In the genomic region with DNA sequence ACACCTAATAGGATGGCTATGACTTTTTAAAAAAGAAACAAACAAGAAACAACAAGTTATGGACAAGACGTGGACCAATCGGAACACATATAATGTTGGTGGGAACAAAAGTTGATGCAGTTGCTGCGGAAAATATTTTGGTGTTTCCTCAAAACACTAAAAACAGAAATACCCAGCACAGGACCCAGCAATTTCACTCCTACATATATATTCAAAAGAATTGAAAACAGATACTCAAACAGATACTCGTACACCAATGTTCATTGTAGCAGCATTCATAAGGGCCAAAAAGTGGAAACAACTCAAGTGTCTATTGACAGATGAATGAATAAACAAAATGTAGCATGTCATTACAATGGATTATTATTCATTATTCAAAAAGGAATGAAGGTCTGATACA, we compare ENCODE assay signal across 22 cellular contexts. TPM values are rescaled to one million over a fixed set of nuclear protein-coding genes. Genes with fewer than 3 reads are reported as not detected.
DNase-seq lines count a peak whose midpoint lies in the region; ATAC-seq and TF ChIP-seq lines count a peak whose summit lies in the region.
"Had no signal": no experiment of that assay in that cellular context is flagged by ENCODE, and none has a peak within 500 bp of the region (broad histone marks: within the 10 kb centered on the region; RNA-seq: fewer than 3 reads in every experiment).

No MANE protein-coding gene starts in this region.

- 84 to 94% (median 91%) methylated on average over 4 of the region's 4 CpGs for WGBS in heart left ventricle, 4 donors

- DNase-seq in GM12865 (ENCODE audit: low read depth) = peak; percentile 42
- DNase-seq in NCI-H1417 treated with DMSO at 0.1 percent for 48 hours (lab: John Stamatoyannopoulos, UW) = no peak
- DNase-seq in NCI-H524 treated with DMSO at 0.1 percent for 48 hours (lab: John Stamatoyannopoulos, UW) = no peak
- DNase-seq in heart left ventricle = no peak
- DNase-seq in activated naive CD4-positive, alpha-beta T cell treated with anti-CD3 and anti-CD28 coated beads, Interleukin-2, amount 50 U/mL, for 16 hours = no peak
- DNase-seq: activated B cell treated with CpG ODN at 0.5 μM for 24 hours; activated naive CD4-positive, alpha-beta T cell treated with anti-CD3 and anti-CD28 coated beads for 36 hours; CD8-positive, alpha-beta memory T cell; mesenchymal stem cell; NCI-H1930; NCI-H510A; posterior cingulate gyrus; SHP77 treated with DMSO at 0.1 percent for 48 hours; stimulated activated CD4-positive, alpha-beta T cell treated with anti-CD3 and anti-CD28 coated beads, Interleukin-4, amount 100 ng/mL, for 24 hours; T-helper 17 cell had no signal

- H3K27me3 ChIP-seq in heart left ventricle = no peaks in the 10 kb centered on the region
- H3K27me3 ChIP-seq: hepatocyte had no signal

- no peak for TF ChIP-seq POLR2A in heart left ventricle (IDR thresholded peaks at IDR 0.05)

- H3K36me3 ChIP-seq in heart left ventricle = no peaks in the 10 kb centered on the region

- intact Hi-C loops in heart left ventricle (cut with DNase I) = no loop called here

- H3K4me1 ChIP-seq in heart left ventricle = peaks cover 0 to 22% (median 4%) of the 10 kb centered on the region in 12 donors

- H3K4me3 ChIP-seq in GM12865 (ENCODE audit: low read depth, low read length) (no peak overlapping the region), heart left ventricle (no peak overlapping the region)
- H3K4me3 ChIP-seq: GM23338, hepatocyte had no signal

- TF ChIP-seq CTCF in GM12865 (IDR thresholded peaks at IDR 0.05; ENCODE audit: insufficient read depth, low read depth, low read length, missing control alignments) = no peak
- TF ChIP-seq CTCF in heart left ventricle (IDR thresholded peaks at IDR 0.05) = no peak

- ATAC-seq in GM18907 (IDR thresholded peaks at IDR 0.05; ENCODE audit: unreplicated experiment) (peak; percentile 51), GM21723 (IDR thresholded peaks at IDR 0.05; ENCODE audit: unreplicated experiment) (peak; percentile 64), HG03342 (IDR thresholded peaks at IDR 0.05; ENCODE audit: unreplicated experiment) (peak; percentile 65), heart left ventricle (no peak)
- ATAC-seq: GM23338; natural killer cell treated with Interleukin-12 subunit alpha and Interleukin-12 subunit beta and Interleukin-15 and Interleukin-18, amount 100 ng/mL, for 72 hours; T-helper 17 cell had no signal

- H3K27ac ChIP-seq in heart left ventricle = no peak overlapping the region
- H3K27ac ChIP-seq: hepatocyte had no signal

- H3K9me3 ChIP-seq in heart left ventricle = peaks cover 0 to 7% (median 0%) of the 10 kb centered on the region in 12 donors

RNA-seq across cellular contexts. Expression of gene CCDC141, which starts 12.1 kb away (rescaled TPM):
- total RNA-seq in heart left ventricle = 100 to 1,000 TPM in 8 of 9 donors, 10 to 100 TPM in 1; 58.1 to 258 (median 144) TPM
- 10 to 100 TPM; 10.6 to 19.1 TPM for polyA plus RNA-seq in heart left ventricle
- total RNA-seq: kidney epithelial cell had no signal

Comparison
In these comparisons a context has a peak if more than half of its experiments do, and no peak if none do; other contexts are left out.
1. ATAC-seq: peak in GM18907 (single experiment), GM21723 (single experiment) and HG03342 (single experiment); none in heart left ventricle (0 of 4).